ENCODE assay signal across 1 cellular context in genomic region chr13:24355103-24355502, GRCh38.
TF ChIP-seq lines count a peak whose summit lies in the region.

No MANE protein-coding gene starts in this region.

TF ChIP-seq in HepG2, 621 proteins besides CTCF, POLR2A, EP300 and RAD21 (continued from another document):
- TF ChIP-seq, protein P1, sequence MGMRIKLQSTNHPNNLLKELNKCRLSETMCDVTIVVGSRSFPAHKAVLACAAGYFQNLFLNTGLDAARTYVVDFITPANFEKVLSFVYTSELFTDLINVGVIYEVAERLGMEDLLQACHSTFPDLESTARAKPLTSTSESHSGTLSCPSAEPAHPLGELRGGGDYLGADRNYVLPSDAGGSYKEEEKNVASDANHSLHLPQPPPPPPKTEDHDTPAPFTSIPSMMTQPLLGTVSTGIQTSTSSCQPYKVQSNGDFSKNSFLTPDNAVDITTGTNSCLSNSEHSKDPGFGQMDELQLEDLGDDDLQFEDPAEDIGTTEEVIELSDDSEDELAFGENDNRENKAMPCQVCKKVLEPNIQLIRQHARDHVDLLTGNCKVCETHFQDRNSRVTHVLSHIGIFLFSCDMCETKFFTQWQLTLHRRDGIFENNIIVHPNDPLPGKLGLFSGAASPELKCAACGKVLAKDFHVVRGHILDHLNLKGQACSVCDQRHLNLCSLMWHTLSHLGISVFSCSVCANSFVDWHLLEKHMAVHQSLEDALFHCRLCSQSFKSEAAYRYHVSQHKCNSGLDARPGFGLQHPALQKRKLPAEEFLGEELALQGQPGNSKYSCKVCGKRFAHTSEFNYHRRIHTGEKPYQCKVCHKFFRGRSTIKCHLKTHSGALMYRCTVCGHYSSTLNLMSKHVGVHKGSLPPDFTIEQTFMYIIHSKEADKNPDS (CRISPR knock-in tag; IDR thresholded peaks at IDR 0.05), result no peak
- TF ChIP-seq NCOA1 (CRISPR knock-in tag; IDR thresholded peaks at IDR 0.05), result no peak
- no peak for TF ChIP-seq NFYB (CRISPR knock-in tag; IDR thresholded peaks at IDR 0.05)
- TF ChIP-seq, protein P2, sequence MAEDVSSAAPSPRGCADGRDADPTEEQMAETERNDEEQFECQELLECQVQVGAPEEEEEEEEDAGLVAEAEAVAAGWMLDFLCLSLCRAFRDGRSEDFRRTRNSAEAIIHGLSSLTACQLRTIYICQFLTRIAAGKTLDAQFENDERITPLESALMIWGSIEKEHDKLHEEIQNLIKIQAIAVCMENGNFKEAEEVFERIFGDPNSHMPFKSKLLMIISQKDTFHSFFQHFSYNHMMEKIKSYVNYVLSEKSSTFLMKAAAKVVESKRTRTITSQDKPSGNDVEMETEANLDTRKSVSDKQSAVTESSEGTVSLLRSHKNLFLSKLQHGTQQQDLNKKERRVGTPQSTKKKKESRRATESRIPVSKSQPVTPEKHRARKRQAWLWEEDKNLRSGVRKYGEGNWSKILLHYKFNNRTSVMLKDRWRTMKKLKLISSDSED (CRISPR knock-in tag; IDR thresholded peaks at IDR 0.05), result no peak
- TF ChIP-seq HMGXB3 (CRISPR knock-in tag; IDR thresholded peaks at IDR 0.05; ENCODE audit: borderline replicate concordance), result no peak
